In the genomic region with DNA sequence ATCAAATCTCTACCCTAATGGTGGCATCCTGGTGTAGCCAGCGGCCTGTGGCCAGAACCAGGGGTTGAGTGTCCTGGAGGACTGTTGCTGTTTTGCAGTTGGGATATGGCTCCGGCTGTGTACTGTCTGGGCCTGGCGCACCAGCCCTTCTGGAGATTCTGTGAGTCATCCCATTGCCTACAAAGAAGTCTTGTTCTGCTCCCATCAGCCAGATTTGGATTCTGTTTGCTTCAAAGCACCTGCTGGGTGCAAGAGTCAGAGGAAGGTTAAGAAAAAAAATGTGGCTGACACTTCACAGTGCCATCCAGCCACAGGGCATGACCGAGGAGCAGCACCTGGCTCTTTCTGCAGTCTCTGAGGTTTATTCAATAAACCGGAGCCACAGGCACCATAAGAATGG, we compare ENCODE assay signal across 1 cellular context.
TF ChIP-seq lines count a peak whose summit lies in the region.

No MANE protein-coding gene starts in this region.

TF ChIP-seq in SK-N-SH, 30 proteins besides CTCF, POLR2A, EP300 and RAD21 (continued from another document):
- TF ChIP-seq REST (IDR thresholded peaks at IDR 0.05; ENCODE audit: low read depth, low read length) (no peak), SIN3A (IDR thresholded peaks at IDR 0.05; ENCODE audit: borderline replicate concordance, low read depth, low read length) (0 out of 2 replicates have a peak, but pooled peaks have one; percentile 37), USF2 (IDR thresholded peaks at IDR 0.05; ENCODE audit: borderline replicate concordance, low read depth, low read length) (no peak), GABPA (IDR thresholded peaks at IDR 0.05; ENCODE audit: low read depth) (no peak), NRF1 (IDR thresholded peaks at IDR 0.05; ENCODE audit: low read depth, low read length) (no peak), TAF1 (IDR thresholded peaks at IDR 0.05; ENCODE audit: borderline replicate concordance, low read depth, low read length) (no peak), ELF1 (IDR thresholded peaks at IDR 0.05) (no peak), FOXJ3 (CRISPR knock-in tag; IDR thresholded peaks at IDR 0.05) (no peak), ZBTB33 (IDR thresholded peaks at IDR 0.05; ENCODE audit: borderline replicate concordance, low read depth) (no peak), JUND (IDR thresholded peaks at IDR 0.05) (no peak), IRF3 (IDR thresholded peaks at IDR 0.05; ENCODE audit: low read depth, low read length) (no peak)
- TF ChIP-seq, protein P1, sequence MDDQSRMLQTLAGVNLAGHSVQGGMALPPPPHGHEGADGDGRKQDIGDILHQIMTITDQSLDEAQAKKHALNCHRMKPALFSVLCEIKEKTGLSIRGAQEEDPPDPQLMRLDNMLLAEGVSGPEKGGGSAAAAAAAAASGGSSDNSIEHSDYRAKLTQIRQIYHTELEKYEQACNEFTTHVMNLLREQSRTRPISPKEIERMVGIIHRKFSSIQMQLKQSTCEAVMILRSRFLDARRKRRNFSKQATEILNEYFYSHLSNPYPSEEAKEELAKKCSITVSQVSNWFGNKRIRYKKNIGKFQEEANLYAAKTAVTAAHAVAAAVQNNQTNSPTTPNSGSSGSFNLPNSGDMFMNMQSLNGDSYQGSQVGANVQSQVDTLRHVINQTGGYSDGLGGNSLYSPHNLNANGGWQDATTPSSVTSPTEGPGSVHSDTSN (IDR thresholded peaks at IDR 0.05), result 0 out of 2 replicates have a peak, but pooled peaks have one; percentile 10
- TF ChIP-seq, protein P2, sequence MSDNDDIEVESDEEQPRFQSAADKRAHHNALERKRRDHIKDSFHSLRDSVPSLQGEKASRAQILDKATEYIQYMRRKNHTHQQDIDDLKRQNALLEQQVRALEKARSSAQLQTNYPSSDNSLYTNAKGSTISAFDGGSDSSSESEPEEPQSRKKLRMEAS (IDR thresholded peaks at IDR 0.05; ENCODE audit: low read depth), result 0 out of 2 replicates have a peak, but pooled peaks have one; percentile 16
TF ChIP-seq in SK-N-SH: peak in this region for 5.
